ENCODE assay signal across 12 cellular contexts in the genomic region with DNA sequence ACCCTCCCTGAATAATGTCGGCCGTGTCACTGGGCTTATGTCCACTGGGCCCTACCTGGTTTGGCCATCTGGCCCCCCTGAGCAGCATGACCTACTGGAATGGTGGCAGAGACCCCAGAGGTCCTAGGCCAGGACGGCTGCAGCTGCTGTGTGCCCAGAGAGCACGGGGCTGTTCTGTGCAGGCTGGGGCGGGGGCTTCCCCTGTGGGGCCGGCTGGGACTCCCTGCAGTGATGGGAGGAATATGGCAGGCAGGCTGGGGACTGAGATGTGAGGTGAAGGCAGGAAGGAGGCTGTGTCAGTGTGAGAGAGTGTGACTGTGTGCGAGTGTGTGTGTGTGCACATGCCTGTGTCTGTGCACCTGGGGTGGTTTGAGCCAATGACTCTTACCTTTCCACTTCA. TPM values are rescaled to one million over a fixed set of nuclear protein-coding genes. Genes with fewer than 3 reads are reported as not detected.
DNase-seq lines count a peak whose midpoint lies in the region; ATAC-seq, FAIRE-seq and TF ChIP-seq lines count a peak whose summit lies in the region.
"Not testable (repeated sequence)": the region's sequence is repeated elsewhere in the genome, so short reads cannot be mapped to it uniquely, and the experiment has no call there.
"Had no signal": no experiment of that assay in that cellular context is flagged by ENCODE, and none has a peak within 500 bp of the region (broad histone marks: within the 10 kb centered on the region; RNA-seq: fewer than 3 reads in every experiment).

No MANE protein-coding gene starts in this region.

- H3K9ac ChIP-seq in kidney (ENCODE audit: low read length in 2 of 2), result not testable (repeated sequence)

- DNase-seq in HTR-8/SVneo (ENCODE audit: insufficient read length, low spot score); T-helper 17 cell; body of pancreas; omental fat pad (ENCODE audit: low spot score); upper lobe of right lung: not testable (repeated sequence)
- DNase-seq in kidney, result peak; percentile 81

- H3K36me3 ChIP-seq in body of pancreas (replicated peaks in 1 of 2; ENCODE audit: insufficient read depth in 1 of 2, low read depth in 2 of 2); kidney (ENCODE audit: control insufficient read depth in 1 of 2, insufficient read depth in 2 of 2, low read length in 2 of 2); upper lobe of right lung: not testable (repeated sequence)

- not testable (repeated sequence) for H3K9me3 ChIP-seq in T-helper 17 cell (ENCODE audit: control insufficient read depth, low read length, poor library complexity, severe bottlenecking); body of pancreas; kidney (ENCODE audit: control insufficient read depth in 1 of 2, low read length in 2 of 2); upper lobe of right lung

- not testable (repeated sequence) for H3K9me3 Mint-ChIP-seq in stimulated activated memory B cell treated with anti-CD40 and anti-IgM and Interleukin-4, amounts not matched to agents 10 μg/mL and 1 μg/mL and 100 μg/mL, for 72 hours

- peak; percentile 74 for FAIRE-seq in HTR-8/SVneo (lab: Jason Lieb, UNC)
- FAIRE-seq in kidney (lab: Jason Lieb, UNC), result not testable (repeated sequence)

- TF ChIP-seq POLR2A in body of pancreas (IDR thresholded peaks at IDR 0.05), result not testable (repeated sequence)

- H3K36me3 Mint-ChIP-seq in T-helper 17 cell (ENCODE audit: low read depth); stimulated activated memory B cell treated with anti-CD40 and anti-IgM and Interleukin-4, amounts not matched to agents 10 μg/mL and 1 μg/mL and 100 μg/mL, for 72 hours: not testable (repeated sequence)

- not testable (repeated sequence) for H3K4me1 ChIP-seq in body of pancreas; kidney (ENCODE audit: control insufficient read depth in 1 of 2, insufficient read depth in 1 of 2, low read depth in 1 of 2, low read length in 2 of 2); upper lobe of right lung

- not testable (repeated sequence) for H3K4me3 Mint-ChIP-seq in T-helper 17 cell; stimulated activated memory B cell treated with anti-CD40 and anti-IgM and Interleukin-4, amounts not matched to agents 10 μg/mL and 1 μg/mL and 100 μg/mL, for 72 hours

- not testable (repeated sequence) for H3K27me3 ChIP-seq in body of pancreas, upper lobe of right lung

- 77 to 100% methylated on average over 1 to 2 of the region's 7 CpGs for WGBS in body of pancreas, 2 donors

- intact Hi-C loops in body of pancreas (cut with DNase I); kidney (cut with DNase I); upper lobe of right lung (cut with DNase I): not testable (repeated sequence)

- H3K4me1 Mint-ChIP-seq in T-helper 17 cell; stimulated activated memory B cell treated with anti-CD40 and anti-IgM and Interleukin-4, amounts not matched to agents 10 μg/mL and 1 μg/mL and 100 μg/mL, for 72 hours: not testable (repeated sequence)

- H3K27ac Mint-ChIP-seq in T-helper 17 cell; stimulated activated memory B cell treated with anti-CD40 and anti-IgM and Interleukin-4, amounts not matched to agents 10 μg/mL and 1 μg/mL and 100 μg/mL, for 72 hours: not testable (repeated sequence)

- not testable (repeated sequence) for H3K27ac ChIP-seq in body of pancreas; kidney (ENCODE audit: low read depth in 2 of 2, low read length in 2 of 2); upper lobe of right lung

- ATAC-seq in T-helper 17 cell (peak; percentile 30), body of pancreas (peak; percentile 15), omental fat pad (ENCODE audit: low FRiP score) (peak; percentile 16), upper lobe of right lung (peak; percentile 17)
- peak; percentile 25 for ATAC-seq in stimulated activated memory B cell treated with anti-CD40 and anti-IgM and Interleukin-4, amounts not matched to agents 10 μg/mL and 1 μg/mL and 100 μg/mL, for 72 hours

- H3K4me3 ChIP-seq in body of pancreas; kidney (ENCODE audit: low read length in 2 of 2); upper lobe of right lung: not testable (repeated sequence)

- TF ChIP-seq CTCF in body of pancreas (IDR thresholded peaks at IDR 0.05); kidney (IDR thresholded peaks at IDR 0.05; ENCODE audit: borderline replicate concordance, extremely low read depth, insufficient read depth); omental fat pad (IDR thresholded peaks at IDR 0.05); upper lobe of right lung (IDR thresholded peaks at IDR 0.05): not testable (repeated sequence)

- not testable (repeated sequence) for H3K27me3 Mint-ChIP-seq in T-helper 17 cell
- peaks cover 10% of the 10 kb centered on the region for H3K27me3 Mint-ChIP-seq in stimulated activated memory B cell treated with anti-CD40 and anti-IgM and Interleukin-4, amounts not matched to agents 10 μg/mL and 1 μg/mL and 100 μg/mL, for 72 hours

RNA-seq across cellular contexts. Expression of gene TPPP, which starts 36.1 kb away (rescaled TPM):
- total RNA-seq in T-helper 17 cell (10 to 100 TPM; 17.3 to 35.4 TPM), body of pancreas (1 to 10 TPM; 2.6 to 5.2 TPM), kidney (6.9 TPM), omental fat pad (1 to 10 TPM; 3.9 to 7.8 (median 5.5) TPM), upper lobe of right lung (16.1 TPM)
- 5.8 TPM for polyA plus RNA-seq in kidney (ENCODE audit: insufficient read depth, low read depth, low replicate concordance)

RNA-seq across cellular contexts. Expression of gene ZDHHC11B, which starts 55.3 kb away (rescaled TPM):
- total RNA-seq in T-helper 17 cell, result 10 to 100 TPM in 1 of 2 donors, 1 to 10 TPM in 1; 9.3 to 31.2 TPM
- total RNA-seq in body of pancreas, result 1 to 10 TPM; 6.2 to 8.9 TPM
- 5.4 TPM for total RNA-seq in kidney
- polyA plus RNA-seq in kidney (ENCODE audit: insufficient read depth, low read depth, low replicate concordance), result 4.4 TPM
- total RNA-seq in omental fat pad, result 1 to 10 TPM; 1.1 to 5.5 (median 3.5) TPM
- total RNA-seq in upper lobe of right lung, result 8.0 TPM
- total RNA-seq: GM12878 had no signal
- polyA plus RNA-seq: AG04450; CD14-positive monocyte; CD4-positive, CD25-positive, alpha-beta regulatory T cell; CD8-positive, alpha-beta memory T cell had no signal
